In the genomic region with DNA sequence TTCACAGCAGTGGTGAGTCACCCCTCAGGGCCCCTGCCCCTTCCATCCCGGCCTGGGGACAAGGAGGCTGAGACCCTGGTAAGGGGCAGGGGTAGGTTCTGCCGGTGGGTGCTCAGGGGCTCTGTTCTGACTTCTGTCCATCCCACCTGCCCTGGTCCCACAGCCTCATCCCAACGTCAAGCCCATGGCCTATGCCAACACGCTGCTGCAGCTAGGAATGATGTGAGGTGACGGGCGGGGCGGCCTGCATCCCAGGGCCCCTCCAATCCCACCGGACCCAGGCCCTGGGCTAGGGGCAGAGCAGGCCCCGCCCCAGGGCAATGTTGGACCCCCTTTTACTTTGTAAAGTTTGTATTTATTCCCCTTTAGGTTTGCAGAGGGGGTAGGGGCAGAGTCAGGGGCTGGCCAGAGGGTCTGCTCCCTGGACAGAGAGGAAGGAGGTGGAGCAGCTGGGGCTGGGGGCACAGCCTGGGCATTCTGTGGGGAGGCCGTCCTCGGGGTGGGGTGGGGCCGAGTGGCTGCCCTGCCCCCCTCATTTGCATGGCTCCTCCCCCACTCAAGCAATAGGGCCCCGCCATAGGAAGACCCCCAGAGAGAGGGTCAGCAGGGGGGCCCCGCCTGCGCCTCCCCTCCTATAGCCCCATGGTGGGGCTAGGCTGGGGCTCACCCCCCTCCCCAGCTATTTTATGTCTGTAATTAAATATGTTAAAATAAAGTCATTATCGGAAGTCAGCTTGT, we compare ENCODE assay signal across 1 cellular context.
TF ChIP-seq lines count a peak whose summit lies in the region.

No MANE protein-coding gene starts in this region.

TF ChIP-seq in SK-N-SH, 30 proteins besides CTCF, POLR2A, EP300 and RAD21 (continued from another document):
- TF ChIP-seq, protein P1, sequence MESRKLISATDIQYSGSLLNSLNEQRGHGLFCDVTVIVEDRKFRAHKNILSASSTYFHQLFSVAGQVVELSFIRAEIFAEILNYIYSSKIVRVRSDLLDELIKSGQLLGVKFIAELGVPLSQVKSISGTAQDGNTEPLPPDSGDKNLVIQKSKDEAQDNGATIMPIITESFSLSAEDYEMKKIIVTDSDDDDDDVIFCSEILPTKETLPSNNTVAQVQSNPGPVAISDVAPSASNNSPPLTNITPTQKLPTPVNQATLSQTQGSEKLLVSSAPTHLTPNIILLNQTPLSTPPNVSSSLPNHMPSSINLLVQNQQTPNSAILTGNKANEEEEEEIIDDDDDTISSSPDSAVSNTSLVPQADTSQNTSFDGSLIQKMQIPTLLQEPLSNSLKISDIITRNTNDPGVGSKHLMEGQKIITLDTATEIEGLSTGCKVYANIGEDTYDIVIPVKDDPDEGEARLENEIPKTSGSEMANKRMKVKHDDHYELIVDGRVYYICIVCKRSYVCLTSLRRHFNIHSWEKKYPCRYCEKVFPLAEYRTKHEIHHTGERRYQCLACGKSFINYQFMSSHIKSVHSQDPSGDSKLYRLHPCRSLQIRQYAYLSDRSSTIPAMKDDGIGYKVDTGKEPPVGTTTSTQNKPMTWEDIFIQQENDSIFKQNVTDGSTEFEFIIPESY (IDR thresholded peaks at IDR 0.05; ENCODE audit: borderline replicate concordance, low read depth): no peak
- TF ChIP-seq EZH2phosphoT487 (IDR thresholded peaks at IDR 0.05; ENCODE audit: borderline replicate concordance, low read depth) (no peak), TEAD4 (IDR thresholded peaks at IDR 0.05; ENCODE audit: borderline replicate concordance, insufficient read depth) (no peak), ELF1 (IDR thresholded peaks at IDR 0.05) (no peak), YY1 (IDR thresholded peaks at IDR 0.05; ENCODE audit: low read depth) (no peak)
- TF ChIP-seq, protein P2, sequence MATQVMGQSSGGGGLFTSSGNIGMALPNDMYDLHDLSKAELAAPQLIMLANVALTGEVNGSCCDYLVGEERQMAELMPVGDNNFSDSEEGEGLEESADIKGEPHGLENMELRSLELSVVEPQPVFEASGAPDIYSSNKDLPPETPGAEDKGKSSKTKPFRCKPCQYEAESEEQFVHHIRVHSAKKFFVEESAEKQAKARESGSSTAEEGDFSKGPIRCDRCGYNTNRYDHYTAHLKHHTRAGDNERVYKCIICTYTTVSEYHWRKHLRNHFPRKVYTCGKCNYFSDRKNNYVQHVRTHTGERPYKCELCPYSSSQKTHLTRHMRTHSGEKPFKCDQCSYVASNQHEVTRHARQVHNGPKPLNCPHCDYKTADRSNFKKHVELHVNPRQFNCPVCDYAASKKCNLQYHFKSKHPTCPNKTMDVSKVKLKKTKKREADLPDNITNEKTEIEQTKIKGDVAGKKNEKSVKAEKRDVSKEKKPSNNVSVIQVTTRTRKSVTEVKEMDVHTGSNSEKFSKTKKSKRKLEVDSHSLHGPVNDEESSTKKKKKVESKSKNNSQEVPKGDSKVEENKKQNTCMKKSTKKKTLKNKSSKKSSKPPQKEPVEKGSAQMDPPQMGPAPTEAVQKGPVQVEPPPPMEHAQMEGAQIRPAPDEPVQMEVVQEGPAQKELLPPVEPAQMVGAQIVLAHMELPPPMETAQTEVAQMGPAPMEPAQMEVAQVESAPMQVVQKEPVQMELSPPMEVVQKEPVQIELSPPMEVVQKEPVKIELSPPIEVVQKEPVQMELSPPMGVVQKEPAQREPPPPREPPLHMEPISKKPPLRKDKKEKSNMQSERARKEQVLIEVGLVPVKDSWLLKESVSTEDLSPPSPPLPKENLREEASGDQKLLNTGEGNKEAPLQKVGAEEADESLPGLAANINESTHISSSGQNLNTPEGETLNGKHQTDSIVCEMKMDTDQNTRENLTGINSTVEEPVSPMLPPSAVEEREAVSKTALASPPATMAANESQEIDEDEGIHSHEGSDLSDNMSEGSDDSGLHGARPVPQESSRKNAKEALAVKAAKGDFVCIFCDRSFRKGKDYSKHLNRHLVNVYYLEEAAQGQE (IDR thresholded peaks at IDR 0.05; ENCODE audit: low read depth, low read length): no peak
- TF ChIP-seq, protein P3, sequence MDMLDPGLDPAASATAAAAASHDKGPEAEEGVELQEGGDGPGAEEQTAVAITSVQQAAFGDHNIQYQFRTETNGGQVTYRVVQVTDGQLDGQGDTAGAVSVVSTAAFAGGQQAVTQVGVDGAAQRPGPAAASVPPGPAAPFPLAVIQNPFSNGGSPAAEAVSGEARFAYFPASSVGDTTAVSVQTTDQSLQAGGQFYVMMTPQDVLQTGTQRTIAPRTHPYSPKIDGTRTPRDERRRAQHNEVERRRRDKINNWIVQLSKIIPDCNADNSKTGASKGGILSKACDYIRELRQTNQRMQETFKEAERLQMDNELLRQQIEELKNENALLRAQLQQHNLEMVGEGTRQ (IDR thresholded peaks at IDR 0.05; ENCODE audit: borderline replicate concordance, low read depth, low read length): no peak
- TF ChIP-seq, protein P4, sequence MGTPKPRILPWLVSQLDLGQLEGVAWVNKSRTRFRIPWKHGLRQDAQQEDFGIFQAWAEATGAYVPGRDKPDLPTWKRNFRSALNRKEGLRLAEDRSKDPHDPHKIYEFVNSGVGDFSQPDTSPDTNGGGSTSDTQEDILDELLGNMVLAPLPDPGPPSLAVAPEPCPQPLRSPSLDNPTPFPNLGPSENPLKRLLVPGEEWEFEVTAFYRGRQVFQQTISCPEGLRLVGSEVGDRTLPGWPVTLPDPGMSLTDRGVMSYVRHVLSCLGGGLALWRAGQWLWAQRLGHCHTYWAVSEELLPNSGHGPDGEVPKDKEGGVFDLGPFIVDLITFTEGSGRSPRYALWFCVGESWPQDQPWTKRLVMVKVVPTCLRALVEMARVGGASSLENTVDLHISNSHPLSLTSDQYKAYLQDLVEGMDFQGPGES (IDR thresholded peaks at IDR 0.05; ENCODE audit: low read depth, low read length): no peak
